29 cellular contexts compared by ENCODE assay signal in genomic region chr20:53966774-53967398, GRCh38.
"Had no signal": no experiment of that assay in that cellular context is flagged by ENCODE, and none has a peak within 500 bp of the region (broad histone marks: within the 10 kb centered on the region; RNA-seq: fewer than 3 reads in every experiment).

No MANE protein-coding gene starts in this region.

- H3K4me2 ChIP-seq: smooth muscle cell had no signal

- H3K4me1 ChIP-seq: parathyroid adenoma, psoas muscle, suprapubic skin, testis, tibial artery, transverse colon, upper lobe of right lung, vagina had no signal

- H3K4me3 ChIP-seq: psoas muscle, skin epidermis, smooth muscle cell, spleen, suprapubic skin, testis, tibial artery, transverse colon, upper lobe of right lung, vagina had no signal

- H3K27me3 ChIP-seq: suprapubic skin, testis, transverse colon, upper lobe of right lung, vagina had no signal

- H3K9me3 ChIP-seq: neutrophil, psoas muscle, spleen, suprapubic skin, testis, tibial artery, transverse colon, upper lobe of right lung, vagina had no signal

- H3K27ac ChIP-seq: neutrophil, parathyroid adenoma, psoas muscle, skin epidermis, spleen, suprapubic skin, testis, tibial artery, transverse colon, upper lobe of right lung, vagina had no signal

- H3K36me3 ChIP-seq: neutrophil, spleen, suprapubic skin, tibial artery, transverse colon, upper lobe of right lung, vagina had no signal

- H3K9ac ChIP-seq: parathyroid adenoma had no signal

- DNase-seq: naive thymus-derived CD8-positive, alpha-beta T cell; nephron progenitor cell; nucleus accumbens; posterior cingulate gyrus; psoas muscle; right cardiac atrium; spleen; stimulated activated CD4-positive, alpha-beta T cell treated with anti-CD3 and anti-CD28 coated beads, Interleukin-12 subunit alpha, Interleukin-12 subunit beta, amount 100 ng/mL, for 4 hours; stimulated activated CD4-positive, alpha-beta T cell treated with anti-CD3 and anti-CD28 coated beads, Interleukin-1b, Interleukin-23, amount 100 ng/mL, for 48 hours; stimulated activated CD4-positive, alpha-beta T cell treated with anti-CD3 and anti-CD28 coated beads, Interleukin-4, amount 100 ng/mL, for 1 hour; stimulated activated CD4-positive, alpha-beta T cell treated with anti-CD3 and anti-CD28 coated beads, Interleukin-4, amount 100 ng/mL, for 4 hours; stimulated activated CD8-positive, alpha-beta memory T cell treated with anti-CD3 and anti-CD28 coated beads, Interleukin-4, amount 100 ng/mL, for 48 hours; stimulated activated naive CD4-positive, alpha-beta T cell; stimulated activated naive CD8-positive, alpha-beta T cell treated with anti-CD3 and anti-CD28 coated beads, Interleukin-15, amount 100 ng/mL, for 72 hours; stimulated activated naive CD8-positive, alpha-beta T cell treated with anti-CD3 and anti-CD28 coated beads, Interleukin-15, Interleukin-2, amounts not matched to agents 100 U/mL and 50 U/mL, for 24 hours; substantia nigra; testis; tibial artery; transverse colon; upper lobe of right lung had no signal

- ATAC-seq: naive thymus-derived CD8-positive, alpha-beta T cell; natural killer cell treated with Interleukin-12 subunit alpha and Interleukin-12 subunit beta and Interleukin-15 and Interleukin-18, amount 100 ng/mL, for 72 hours; psoas muscle; right cardiac atrium; sciatic nerve; stimulated activated memory B cell treated with anti-CD40 and anti-IgM and Interleukin-4, amounts not matched to agents 10 μg/mL and 1 μg/mL and 100 μg/mL, for 72 hours; stimulated activated naive CD8-positive, alpha-beta T cell treated with anti-CD3 and anti-CD28 coated beads, Interleukin-15, amount 100 ng/mL, for 72 hours; stimulated activated naive CD8-positive, alpha-beta T cell treated with anti-CD3 and anti-CD28 coated beads, Interleukin-15, Interleukin-2, amounts not matched to agents 100 U/mL and 50 U/mL, for 24 hours; upper lobe of right lung had no signal

- H2AFZ ChIP-seq: parathyroid adenoma had no signal

- H3K79me2 ChIP-seq: parathyroid adenoma had no signal
